Comparison of ENCODE assay signal across 3 cellular contexts in genomic region chr19:18405754-18406153, GRCh38. TPM values are rescaled to one million over a fixed set of nuclear protein-coding genes. Genes with fewer than 3 reads are reported as not detected.
"Had no signal": no experiment of that assay in that cellular context is flagged by ENCODE, and none has a peak within 500 bp of the region (broad histone marks: within the 10 kb centered on the region; RNA-seq: fewer than 3 reads in every experiment).

No MANE protein-coding gene starts in this region.

RNA-seq across cellular contexts. Expression of gene LRRC25, which starts 8.3 kb away (rescaled TPM):
- total RNA-seq: GM23248, H9, HFFc6 had no signal
- polyA plus RNA-seq: GM23248 had no signal
